27 cellular contexts compared by ENCODE assay signal in the genomic region with DNA sequence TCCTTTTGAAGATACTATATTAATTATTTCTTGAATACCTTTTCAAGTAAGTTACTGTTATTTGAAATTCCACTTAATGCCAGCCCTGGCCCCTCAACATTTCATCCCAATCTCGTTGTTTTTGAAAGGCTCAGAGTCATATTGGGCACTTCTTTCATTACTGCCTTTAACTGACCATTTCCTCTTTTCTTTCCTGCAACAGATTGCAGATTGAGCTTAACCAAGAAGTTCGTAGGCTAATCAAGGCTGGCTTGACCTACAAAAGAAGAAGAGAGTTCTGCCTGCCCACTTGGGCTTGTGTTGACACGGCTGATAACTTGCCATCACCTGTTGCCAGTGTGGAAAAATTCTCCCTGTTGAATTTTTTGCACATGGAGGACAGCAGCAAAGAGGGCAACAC.
"Had no signal": no experiment of that assay in that cellular context is flagged by ENCODE, and none has a peak within 500 bp of the region (broad histone marks: within the 10 kb centered on the region; RNA-seq: fewer than 3 reads in every experiment).

No MANE protein-coding gene starts in this region.

- DNase-seq: activated CD4-positive, alpha-beta memory T cell treated with anti-CD3 and anti-CD28 coated beads for 36 hours; activated CD4-positive, alpha-beta T cell treated with anti-CD3 and anti-CD28 coated beads, Interleukin-2, amount 10 ng/mL, durations not matched to agents 24 days and 14 days; activated CD8-positive, alpha-beta memory T cell treated with anti-CD3 and anti-CD28 coated beads, Interleukin-2, amount 50 U/mL, for 4 hours; activated effector memory CD4-positive, alpha-beta T cell treated with anti-CD3 and anti-CD28 coated beads, Interleukin-2, amount 50 U/mL, for 16 hours; activated naive CD4-positive, alpha-beta T cell treated with anti-CD3 and anti-CD28 coated beads for 36 hours; activated naive CD8-positive, alpha-beta T cell treated with anti-CD3 and anti-CD28 coated beads for 36 hours; activated T-cell treated with anti-CD3 and anti-CD28 coated beads, Interleukin-2, amount 50 U/mL, for 1 hour; adrenal gland; cerebellar nuclear complex; colonic mucosa; effector memory CD8-positive, alpha-beta T cell; head of caudate nucleus; hypothalamus; immature natural killer cell; kidney; left colon; mammary epithelial cell; midbrain; naive thymus-derived CD4-positive, alpha-beta T cell; occipital lobe; right cardiac atrium; spleen; stimulated activated CD4-positive, alpha-beta T cell treated with anti-CD3 and anti-CD28 coated beads, Interleukin-2, amount 100 ng/mL, for 48 hours; stimulated activated naive CD4-positive, alpha-beta T cell treated with Interleukin-2 at 50 U/mL for 16 hours; transverse colon; WERI-Rb-1 had no signal

- ATAC-seq: activated CD4-positive, CD25-positive, alpha-beta regulatory T cell treated with anti-CD3 and anti-CD28 coated beads, Interleukin-2, amount 50 U/mL, for 24 hours; effector memory CD8-positive, alpha-beta T cell; left colon; naive thymus-derived CD4-positive, alpha-beta T cell; right cardiac atrium had no signal
